8 cellular contexts compared by ENCODE assay signal in the genomic region with DNA sequence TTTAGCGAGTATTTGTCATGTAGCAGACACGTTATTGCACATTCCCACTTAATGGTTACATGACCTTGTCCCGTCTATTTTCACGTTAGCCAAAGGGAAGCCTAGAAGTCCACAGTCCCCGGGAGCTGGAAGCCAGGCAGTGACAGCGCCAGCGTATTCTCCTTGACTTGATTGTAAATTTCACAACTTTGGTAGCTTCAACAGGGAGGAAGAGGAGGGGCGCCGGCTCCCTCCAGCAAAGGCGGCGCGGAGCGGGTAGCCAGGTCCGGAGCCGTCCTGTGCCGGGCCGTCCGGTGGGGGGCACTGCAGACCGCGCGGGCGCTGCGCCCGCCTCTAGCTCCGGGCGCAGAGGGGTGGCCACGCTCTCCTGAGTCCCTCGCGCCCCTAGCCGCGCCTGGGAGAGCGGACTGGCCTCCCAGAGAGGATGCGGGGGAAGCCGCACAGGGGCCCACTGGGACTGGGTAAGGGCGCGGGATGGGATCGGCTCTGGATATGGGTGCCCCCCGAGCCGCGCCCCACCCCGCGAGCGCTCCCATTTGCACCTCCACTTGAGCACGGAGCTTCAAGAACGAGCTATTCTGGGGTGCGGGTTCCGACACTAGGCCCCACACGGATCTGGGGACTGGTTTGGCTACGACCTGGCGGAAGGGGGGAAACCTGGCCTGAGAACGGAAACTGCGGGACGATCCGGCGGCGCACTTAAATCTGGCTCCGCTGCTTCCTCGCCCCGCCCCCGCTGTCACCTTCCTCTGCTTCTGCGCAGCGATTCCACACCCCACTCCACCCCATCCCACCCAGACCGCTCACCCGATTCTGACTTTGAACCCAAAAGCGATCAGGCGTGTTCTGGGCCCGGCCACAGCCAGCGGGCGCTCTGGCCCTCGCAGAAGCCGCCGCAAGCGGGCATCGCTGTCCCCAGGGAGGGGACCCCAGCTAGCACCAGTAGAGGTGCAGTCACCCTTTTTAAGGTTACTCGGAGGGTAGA. TPM values are rescaled to one million over a fixed set of nuclear protein-coding genes. Genes with fewer than 3 reads are reported as not detected.
DNase-seq lines count a peak whose midpoint lies in the region; ATAC-seq and TF ChIP-seq lines count a peak whose summit lies in the region.

No MANE protein-coding gene starts in this region.

- POLR2A ChIA-PET in naive thymus-derived CD4-positive, alpha-beta T cell (lab: Charles Lee): no interaction called here

- H4K20me1 ChIP-seq in Karpas-422 (ENCODE audit: insufficient read depth, low read depth, low read length): no peaks in the 10 kb centered on the region

- H3K27ac Mint-ChIP-seq in activated CD8-positive, alpha-beta memory T cell treated with anti-CD3 and anti-CD28 coated beads, Interleukin-2, amount 10 ng/mL, durations not matched to agents 7 days and 5 days: no peak overlapping the region
- H3K27ac Mint-ChIP-seq in naive thymus-derived CD4-positive, alpha-beta T cell: no peak overlapping the region

- H3K4me3 Mint-ChIP-seq in activated CD8-positive, alpha-beta memory T cell treated with anti-CD3 and anti-CD28 coated beads, Interleukin-2, amount 10 ng/mL, durations not matched to agents 7 days and 5 days: no peak overlapping the region
- peak overlapping the region in 9 of 10 donors; percentile 25 to 77 (median 57) for H3K4me3 Mint-ChIP-seq in naive thymus-derived CD4-positive, alpha-beta T cell

- no peaks in the 10 kb centered on the region for H3K9me3 ChIP-seq in naive thymus-derived CD4-positive, alpha-beta T cell (ENCODE audit: control insufficient read depth in 2 of 3, low read length in 3 of 3)
- H3K9me3 ChIP-seq in Karpas-422 (ENCODE audit: low read length): no peaks in the 10 kb centered on the region

- ATAC-seq in GM18907 (IDR thresholded peaks at IDR 0.05; ENCODE audit: unreplicated experiment) (peak; percentile 79), HG03432 (IDR thresholded peaks at IDR 0.05; ENCODE audit: unreplicated experiment) (peak; percentile 96)
- peak; percentile 84 for ATAC-seq in activated CD8-positive, alpha-beta memory T cell treated with anti-CD3 and anti-CD28 coated beads, Interleukin-2, amount 10 ng/mL, durations not matched to agents 7 days and 5 days
- peak; percentile 92 for ATAC-seq in naive thymus-derived CD4-positive, alpha-beta T cell

- no peaks in the 10 kb centered on the region for H3K9me2 ChIP-seq in Karpas-422 (replicated peaks; ENCODE audit: insufficient read depth, low read length)

- H3K9ac ChIP-seq in Karpas-422 (ENCODE audit: low read length): no peak overlapping the region

- H3K27ac ChIP-seq in naive thymus-derived CD4-positive, alpha-beta T cell (ENCODE audit: low read depth, low read length): no peak overlapping the region
- H3K27ac ChIP-seq in Karpas-422 (ENCODE audit: low read length): no peak overlapping the region

- intact Hi-C loops in naive thymus-derived CD4-positive, alpha-beta T cell (cut with micrococcal nuclease): loop anchor here in 1 of 2 donors (2.0 to 5.0 kb wide), 2 partner anchors 1297 to 1487 kb away; no protein-coding TSS in a partner anchor

- CTCF ChIA-PET in activated CD8-positive, alpha-beta memory T cell treated with anti-CD3 and anti-CD28 coated beads, Interleukin-2, amount 10 ng/mL, durations not matched to agents 7 days and 5 days (lab: Charles Lee): interaction anchor here (0.6 to 1.7 kb wide), 3 partner anchors 1100 to 1934 kb away, joined by 3 to 9 read pairs (median 3); no protein-coding TSS in a partner anchor
- CTCF ChIA-PET in naive thymus-derived CD4-positive, alpha-beta T cell (lab: Charles Lee): no interaction called here

- DNase-seq in AG10803 (ENCODE audit: low read depth): peak; percentile 58
- no peak for DNase-seq in activated CD8-positive, alpha-beta memory T cell treated with anti-CD3 and anti-CD28 coated beads, Interleukin-2, amount 10 ng/mL, durations not matched to agents 7 days and 5 days
- peak; percentile 64 for DNase-seq in fibroblast of pulmonary artery (ENCODE audit: low read depth)
- peak in 2 of 9 donors; percentile 28 to 33 for DNase-seq in naive thymus-derived CD4-positive, alpha-beta T cell
- no peak for DNase-seq in T-helper 1 cell
- no peak for DNase-seq in Karpas-422

- peaks cover 3% of the 10 kb centered on the region for H3K4me1 Mint-ChIP-seq in activated CD8-positive, alpha-beta memory T cell treated with anti-CD3 and anti-CD28 coated beads, Interleukin-2, amount 10 ng/mL, durations not matched to agents 7 days and 5 days
- peaks cover 0 to 10% (median 5%) of the 10 kb centered on the region in 7 donors for H3K4me1 Mint-ChIP-seq in naive thymus-derived CD4-positive, alpha-beta T cell

- H2AFZ ChIP-seq in Karpas-422 (ENCODE audit: low read length): no peak overlapping the region

- H3K36me3 Mint-ChIP-seq in activated CD8-positive, alpha-beta memory T cell treated with anti-CD3 and anti-CD28 coated beads, Interleukin-2, amount 10 ng/mL, durations not matched to agents 7 days and 5 days: no peaks in the 10 kb centered on the region
- H3K36me3 Mint-ChIP-seq in naive thymus-derived CD4-positive, alpha-beta T cell: no peaks in the 10 kb centered on the region

- no peaks in the 10 kb centered on the region for H3K9me3 Mint-ChIP-seq in activated CD8-positive, alpha-beta memory T cell treated with anti-CD3 and anti-CD28 coated beads, Interleukin-2, amount 10 ng/mL, durations not matched to agents 7 days and 5 days (ENCODE audit: low read depth)
- peaks cover 0 to 4% (median 0%) of the 10 kb centered on the region in 11 donors for H3K9me3 Mint-ChIP-seq in naive thymus-derived CD4-positive, alpha-beta T cell

- no peaks in the 10 kb centered on the region for H3K4me1 ChIP-seq in naive thymus-derived CD4-positive, alpha-beta T cell (ENCODE audit: control insufficient read depth in 2 of 2, insufficient read depth in 2 of 2, low read length in 2 of 2)
- H3K4me1 ChIP-seq in Karpas-422 (ENCODE audit: low read length): no peaks in the 10 kb centered on the region

- H3K27me3 Mint-ChIP-seq in activated CD8-positive, alpha-beta memory T cell treated with anti-CD3 and anti-CD28 coated beads, Interleukin-2, amount 10 ng/mL, durations not matched to agents 7 days and 5 days: peaks cover 33% of the 10 kb centered on the region
- peaks cover 37 to 58% (median 50%) of the 10 kb centered on the region in 5 donors for H3K27me3 Mint-ChIP-seq in naive thymus-derived CD4-positive, alpha-beta T cell

- H3K36me3 ChIP-seq in naive thymus-derived CD4-positive, alpha-beta T cell (ENCODE audit: control insufficient read depth in 2 of 3, insufficient read depth in 3 of 3, low read length in 3 of 3): no peaks in the 10 kb centered on the region
- H3K36me3 ChIP-seq in Karpas-422 (ENCODE audit: insufficient read depth, low read length): no peaks in the 10 kb centered on the region

- no peaks in the 10 kb centered on the region for H3K79me2 ChIP-seq in Karpas-422 (ENCODE audit: low read length)

- H3K4me3 ChIP-seq in AG10803 (ENCODE audit: low read length) (peak overlapping the region; percentile 69), fibroblast of pulmonary artery (replicated peaks; ENCODE audit: low read depth, low read length) (peak overlapping the region; percentile 70), Karpas-422 (ENCODE audit: low read length) (no peak overlapping the region)
- H3K4me3 ChIP-seq in naive thymus-derived CD4-positive, alpha-beta T cell (ENCODE audit: low read length): no peak overlapping the region

- H3K27me3 ChIP-seq in naive thymus-derived CD4-positive, alpha-beta T cell (ENCODE audit: control insufficient read depth in 2 of 2, insufficient read depth in 2 of 2, low read length in 2 of 2): no peaks in the 10 kb centered on the region
- H3K27me3 ChIP-seq in Karpas-422 (ENCODE audit: low read length): no peaks in the 10 kb centered on the region

- H3K4me2 ChIP-seq in Karpas-422 (ENCODE audit: low read depth, low read length, poor library complexity, severe bottlenecking): no peak overlapping the region

- peak; percentile 55 for TF ChIP-seq CTCF in AG10803 (conservative IDR thresholded peaks at IDR 0.05; ENCODE audit: low read length)
- TF ChIP-seq CTCF in fibroblast of pulmonary artery (IDR thresholded peaks at IDR 0.05; ENCODE audit: low read length, missing control alignments): peak; percentile 36

RNA-seq across cellular contexts. Expression of a gene that starts 23.8 kb away (rescaled TPM):
- 1 to 10 TPM in 1 of 2 experiments, under 1 TPM in 1; 0.53 to 1.5 TPM for total RNA-seq in activated CD8-positive, alpha-beta memory T cell treated with anti-CD3 and anti-CD28 coated beads, Interleukin-2, amount 10 ng/mL, durations not matched to agents 7 days and 5 days
- 100 to 1,000 TPM in 1 of 5 experiments, 10 to 100 TPM in 1, 1 to 10 TPM in 1, under 1 TPM in 2; 0.29 to 266 (median 1.0) TPM for total RNA-seq in naive thymus-derived CD4-positive, alpha-beta T cell
- polyA plus RNA-seq in naive thymus-derived CD4-positive, alpha-beta T cell: not detected
- total RNA-seq in Karpas-422 (2014; rRNA removed; shearing (Covaris generic); ENCODE audit: low replicate concordance): not detected in 2 replicates

Comparison
In these comparisons a context has a peak if more than half of its experiments do, and no peak if none do; other contexts are left out.
1. DNase-seq: peak in AG10803 (single experiment) and fibroblast of pulmonary artery (single experiment); none in activated CD8-positive, alpha-beta memory T cell treated with anti-CD3 and anti-CD28 coated beads, Interleukin-2, amount 10 ng/mL, durations not matched to agents 7 days and 5 days (single experiment), T-helper 1 cell (0 of 5) and Karpas-422 (single experiment).
2. H3K4me3 ChIP-seq: peak in AG10803 (single experiment) and fibroblast of pulmonary artery (single experiment); none in naive thymus-derived CD4-positive, alpha-beta T cell (single experiment) and Karpas-422 (single experiment).
3. Peak in every context shown above with its lines, with median percentiles within 50 percentile points of each other: ATAC-seq.